In genomic region chr17:43333438-43333943, GRCh38 we compare ENCODE assay signal across 15 cellular contexts.
DNase-seq lines count a peak whose midpoint lies in the region; ATAC-seq and TF ChIP-seq lines count a peak whose summit lies in the region.
"Had no signal": no experiment of that assay in that cellular context is flagged by ENCODE, and none has a peak within 500 bp of the region (broad histone marks: within the 10 kb centered on the region; RNA-seq: fewer than 3 reads in every experiment).

No MANE protein-coding gene starts in this region.

- peak overlapping the region; percentile 60 for H3K27ac Mint-ChIP-seq in T-helper 2 cell treated with Interferon-gamma antibody and Interleukin-4, amounts not matched to agents 5 μg/mL and 100 μg/mL, for 36 hours
- peak overlapping the region; percentile 51 for H3K27ac Mint-ChIP-seq in stimulated activated memory B cell treated with anti-CD40 and anti-IgM and Interleukin-4, amounts not matched to agents 10 μg/mL and 1 μg/mL and 100 μg/mL, for 72 hours
- H3K27ac Mint-ChIP-seq: endodermal cell had no signal

- no peaks in the 10 kb centered on the region for H4K20me1 ChIP-seq in OCI-LY3 (ENCODE audit: insufficient read depth, low read length)

- TF ChIP-seq CTCF in OCI-LY3 (IDR thresholded peaks at IDR 0.05; ENCODE audit: low read depth, low read length) (no peak), coronary artery (IDR thresholded peaks at IDR 0.05) (no peak)

- peaks cover 16% of the 10 kb centered on the region for H3K27me3 ChIP-seq in OCI-LY3 (ENCODE audit: low read depth, low read length)
- H3K27me3 ChIP-seq: spleen had no signal

- no peaks in the 10 kb centered on the region for H3K9me3 ChIP-seq in OCI-LY3 (ENCODE audit: insufficient read depth, low read length)
- H3K9me3 ChIP-seq: spleen, thoracic aorta had no signal

- peak overlapping the region; percentile 59; the same call in 1 of the 2 replicates for H3K9ac ChIP-seq in OCI-LY3 (ENCODE audit: low read length)

- H3K4me1 Mint-ChIP-seq in T-helper 2 cell treated with Interferon-gamma antibody and Interleukin-4, amounts not matched to agents 5 μg/mL and 100 μg/mL, for 36 hours (ENCODE audit: low read depth) = peaks cover 18% of the 10 kb centered on the region
- peaks cover 23% of the 10 kb centered on the region for H3K4me1 Mint-ChIP-seq in stimulated activated memory B cell treated with anti-CD40 and anti-IgM and Interleukin-4, amounts not matched to agents 10 μg/mL and 1 μg/mL and 100 μg/mL, for 72 hours

- H3K9me3 Mint-ChIP-seq in T-helper 2 cell treated with Interferon-gamma antibody and Interleukin-4, amounts not matched to agents 5 μg/mL and 100 μg/mL, for 36 hours = no peaks in the 10 kb centered on the region
- no peaks in the 10 kb centered on the region for H3K9me3 Mint-ChIP-seq in stimulated activated memory B cell treated with anti-CD40 and anti-IgM and Interleukin-4, amounts not matched to agents 10 μg/mL and 1 μg/mL and 100 μg/mL, for 72 hours
- H3K9me3 Mint-ChIP-seq: endodermal cell, H9 had no signal

- no peak for ATAC-seq in stimulated activated memory B cell treated with anti-CD40 and anti-IgM and Interleukin-4, amounts not matched to agents 10 μg/mL and 1 μg/mL and 100 μg/mL, for 72 hours

- DNase-seq in T-helper 2 cell treated with Interferon-gamma antibody and Interleukin-4, amounts not matched to agents 5 μg/mL and 100 μg/mL, for 36 hours (ENCODE audit: low spot score) = no peak
- no peak for DNase-seq in T-helper 2 cell
- no peak for DNase-seq in coronary artery (ENCODE audit: low spot score)
- DNase-seq in GOT3 (lab: John Stamatoyannopoulos, UW) = no peak
- no peak for DNase-seq in epidermal melanocyte (ENCODE audit: insufficient read length, low spot score)
- no peak for DNase-seq in caudate nucleus (lab: John Stamatoyannopoulos, UW)
- DNase-seq: 8988T had no signal

- peaks cover 16% of the 10 kb centered on the region for H3K4me1 ChIP-seq in OCI-LY3 (ENCODE audit: low read length)

- H3K4me3 Mint-ChIP-seq in T-helper 2 cell treated with Interferon-gamma antibody and Interleukin-4, amounts not matched to agents 5 μg/mL and 100 μg/mL, for 36 hours = peak overlapping the region; percentile 37
- peak overlapping the region; percentile 47 for H3K4me3 Mint-ChIP-seq in stimulated activated memory B cell treated with anti-CD40 and anti-IgM and Interleukin-4, amounts not matched to agents 10 μg/mL and 1 μg/mL and 100 μg/mL, for 72 hours
- H3K4me3 Mint-ChIP-seq: endodermal cell, H9 had no signal

- H3K36me3 Mint-ChIP-seq in T-helper 2 cell treated with Interferon-gamma antibody and Interleukin-4, amounts not matched to agents 5 μg/mL and 100 μg/mL, for 36 hours (ENCODE audit: low read depth) = no peaks in the 10 kb centered on the region
- H3K36me3 Mint-ChIP-seq in stimulated activated memory B cell treated with anti-CD40 and anti-IgM and Interleukin-4, amounts not matched to agents 10 μg/mL and 1 μg/mL and 100 μg/mL, for 72 hours = no peaks in the 10 kb centered on the region
- H3K36me3 Mint-ChIP-seq: naive thymus-derived CD4-positive, alpha-beta T cell had no signal

- no peaks in the 10 kb centered on the region for H3K36me3 ChIP-seq in OCI-LY3 (replicated peaks; ENCODE audit: low read depth, low read length)
- H3K36me3 ChIP-seq: spleen, thoracic aorta had no signal

- peak overlapping the region; percentile 71 for H3K4me3 ChIP-seq in OCI-LY3 (ENCODE audit: low read length)
- H3K4me3 ChIP-seq in coronary artery = peak overlapping the region; percentile 45
- H3K4me3 ChIP-seq: lung, thoracic aorta had no signal

- peak overlapping the region; percentile 92 for H3K4me2 ChIP-seq in OCI-LY3 (ENCODE audit: low read length)

- peaks cover 7% of the 10 kb centered on the region for H3K27me3 Mint-ChIP-seq in T-helper 2 cell treated with Interferon-gamma antibody and Interleukin-4, amounts not matched to agents 5 μg/mL and 100 μg/mL, for 36 hours (ENCODE audit: low read depth)
- H3K27me3 Mint-ChIP-seq in stimulated activated memory B cell treated with anti-CD40 and anti-IgM and Interleukin-4, amounts not matched to agents 10 μg/mL and 1 μg/mL and 100 μg/mL, for 72 hours = peaks cover 2% of the 10 kb centered on the region

- no peak overlapping the region for H2AFZ ChIP-seq in OCI-LY3 (ENCODE audit: low read depth, low read length)

- H3K27ac ChIP-seq in OCI-LY3 (ENCODE audit: low read length) = no peak overlapping the region
- no peak overlapping the region for H3K27ac ChIP-seq in coronary artery
- no peak overlapping the region for H3K27ac ChIP-seq in caudate nucleus (ENCODE audit: low read depth, low read length)
- H3K27ac ChIP-seq: thoracic aorta had no signal

- H3K79me2 ChIP-seq in OCI-LY3 (ENCODE audit: low read length) = no peaks in the 10 kb centered on the region
